ENCODE assay signal across 27 cellular contexts in the genomic region with DNA sequence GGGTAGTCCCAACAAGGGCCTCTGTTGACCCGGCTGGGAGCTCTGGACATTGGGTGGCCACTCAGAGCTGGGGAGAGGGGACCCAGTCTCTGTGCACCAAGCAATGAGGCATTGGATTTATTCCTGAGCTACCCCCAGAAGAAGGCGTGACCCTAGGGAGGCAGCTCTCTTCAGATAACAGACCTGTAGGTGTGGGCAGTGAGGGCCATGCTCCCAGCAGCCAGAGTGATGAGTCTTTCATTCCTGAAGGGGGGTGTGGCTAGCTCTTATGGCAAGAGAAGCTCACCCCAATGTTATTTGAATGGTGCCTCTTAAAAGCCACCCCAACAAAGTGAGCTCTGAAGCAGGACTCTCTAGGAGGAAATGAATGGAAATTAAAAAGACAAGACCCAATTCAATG. TPM values are rescaled to one million over a fixed set of nuclear protein-coding genes. Genes with fewer than 3 reads are reported as not detected.
DNase-seq lines count a peak whose midpoint lies in the region; ATAC-seq and TF ChIP-seq lines count a peak whose summit lies in the region.
"Had no signal": no experiment of that assay in that cellular context is flagged by ENCODE, and none has a peak within 500 bp of the region (broad histone marks: within the 10 kb centered on the region; RNA-seq: fewer than 3 reads in every experiment).

No MANE protein-coding gene starts in this region.

- peak overlapping the region; percentile 31 for H3K9ac ChIP-seq in mesenchymal stem cell (ENCODE audit: low read length)

- intact Hi-C loops in stomach (cut with DNase I; ENCODE audit: low total_unique reads): no loop called here
- intact Hi-C loops in esophagus squamous epithelium (cut with DNase I): no loop called here

- TF ChIP-seq CTCF in brain microvascular endothelial cell (IDR thresholded peaks at IDR 0.05; ENCODE audit: low read depth, low read length, missing control alignments) (no peak), stomach (IDR thresholded peaks at IDR 0.05) (no peak), esophagus squamous epithelium (IDR thresholded peaks at IDR 0.05) (no peak)

- no peak for ATAC-seq in GM18511 (IDR thresholded peaks at IDR 0.05; ENCODE audit: unreplicated experiment)
- ATAC-seq: gastrocnemius medialis; natural killer cell treated with Interleukin-12 subunit alpha and Interleukin-12 subunit beta and Interleukin-15 and Interleukin-18, amount 100 ng/mL, for 72 hours; stimulated activated naive B cell treated with anti-CD40 and anti-IgM and Interleukin-4, amounts not matched to agents 10 μg/mL and 1 μg/mL and 100 μg/mL, for 72 hours had no signal

- H3K9me3 ChIP-seq in mesenchymal stem cell (ENCODE audit: control insufficient read depth, low read length) (no peaks in the 10 kb centered on the region), stomach (peaks cover 0 to 6% (median 0%) of the 10 kb centered on the region in 4 donors), esophagus squamous epithelium (no peaks in the 10 kb centered on the region)
- H3K9me3 ChIP-seq: Caco-2, thoracic aorta had no signal

- no peak overlapping the region for H2AK5ac ChIP-seq in mesenchymal stem cell (ENCODE audit: low read length, severe bottlenecking)

- H3K14ac ChIP-seq in mesenchymal stem cell (ENCODE audit: low read length in 2 of 2): no peak overlapping the region

- no peak overlapping the region for H2BK12ac ChIP-seq in mesenchymal stem cell (ENCODE audit: low read length in 2 of 2)

- no peak overlapping the region for H2AFZ ChIP-seq in mesenchymal stem cell (ENCODE audit: low read depth, low read length)

- no peak overlapping the region for H3K18ac ChIP-seq in mesenchymal stem cell (ENCODE audit: low read depth in 1 of 2, low read length in 2 of 2)

- TF ChIP-seq EP300 in stomach (IDR thresholded peaks at IDR 0.05): no peak

- no peak for TF ChIP-seq POLR2A in stomach (IDR thresholded peaks at IDR 0.05)
- TF ChIP-seq POLR2A in esophagus squamous epithelium (IDR thresholded peaks at IDR 0.05): no peak

- H3K36me3 ChIP-seq in brain microvascular endothelial cell (replicated peaks): no peaks in the 10 kb centered on the region
- no peaks in the 10 kb centered on the region for H3K36me3 ChIP-seq in mesenchymal stem cell (ENCODE audit: control insufficient read depth in 1 of 2, insufficient read depth in 2 of 2, low read depth in 1 of 2, low read length in 2 of 2)
- H3K36me3 ChIP-seq in stomach: no peaks in the 10 kb centered on the region
- no peaks in the 10 kb centered on the region for H3K36me3 ChIP-seq in esophagus squamous epithelium
- H3K36me3 ChIP-seq: cardiac muscle cell, gastrocnemius medialis, thoracic aorta had no signal

- H3K4me1 ChIP-seq in mesenchymal stem cell (ENCODE audit: control insufficient read depth, insufficient read depth, low read depth, low read length) (peaks cover 2% of the 10 kb centered on the region), stomach (no peaks in the 10 kb centered on the region), esophagus squamous epithelium (peaks cover 0 to 4% (median 0%) of the 10 kb centered on the region in 3 donors)
- H3K4me1 ChIP-seq: Caco-2, gastrocnemius medialis had no signal

- no peak overlapping the region for H4K91ac ChIP-seq in mesenchymal stem cell (ENCODE audit: low read length)

- no peak overlapping the region for H3K4ac ChIP-seq in mesenchymal stem cell (ENCODE audit: low read depth in 1 of 2, low read length in 2 of 2)

- peak; percentile 4 for DNase-seq in Caki2 (ENCODE audit: low read depth)
- peak; percentile 70 for DNase-seq in LoVo (ENCODE audit: low spot score)
- DNase-seq in brain microvascular endothelial cell: peak; percentile 2
- no peak for DNase-seq in mesenchymal stem cell
- no peak for DNase-seq in NCI-H2171 (lab: John Stamatoyannopoulos, UW)
- DNase-seq in stomach: no peak
- no peak for DNase-seq in esophagus squamous epithelium (lab: John Stamatoyannopoulos, UW)
- DNase-seq: activated CD4-positive, alpha-beta T cell treated with anti-CD3 and anti-CD28 coated beads, Interleukin-2, amount 10 ng/mL, durations not matched to agents 24 days and 14 days; activated naive CD8-positive, alpha-beta T cell treated with anti-CD3 and anti-CD28 coated beads, Interleukin-2, amount 10 ng/mL, durations not matched to agents 7 days and 5 days; Caco-2; gastrocnemius medialis; left cardiac atrium; MM.1S; NCI-H146; NCI-H2171 treated with DMSO at 0.1 percent for 48 hours; SHP77 treated with DMSO at 0.1 percent for 48 hours; stimulated activated CD4-positive, alpha-beta T cell treated with anti-CD3 and anti-CD28 coated beads, Interleukin-2, amount 100 ng/mL, for 24 hours; stimulated activated naive B cell treated with anti-CD40 and anti-IgM and Interleukin-4, amounts not matched to agents 10 μg/mL and 1 μg/mL and 100 μg/mL, for 72 hours had no signal

- WGBS in mesenchymal stem cell: 78% methylated on average over 2 of the region's 2 CpGs
- WGBS in stomach, 5 donors: 63 to 94% (median 86%) methylated on average over 2 of the region's 2 CpGs
- 74 to 95% methylated on average over 2 of the region's 2 CpGs for whole genome bisulfite sequencing in esophagus squamous epithelium, 2 donors

- H2BK5ac ChIP-seq in mesenchymal stem cell (ENCODE audit: low read depth, low read length, poor library complexity, severe bottlenecking): no peak overlapping the region

- no peak overlapping the region for H3K4me3 ChIP-seq in brain microvascular endothelial cell (ENCODE audit: low read depth, low read length)
- peak overlapping the region in 1 of 2 experiments; percentile 5 for H3K4me3 ChIP-seq in mesenchymal stem cell (ENCODE audit: insufficient read depth in 1 of 2, low read depth in 1 of 2, low read length in 2 of 2)
- no peak overlapping the region for H3K4me3 ChIP-seq in stomach
- no peak overlapping the region for H3K4me3 ChIP-seq in esophagus squamous epithelium
- H3K4me3 ChIP-seq: cardiac muscle cell, gastrocnemius medialis, thoracic aorta had no signal

- H4K8ac ChIP-seq in mesenchymal stem cell (ENCODE audit: low read length): no peak overlapping the region

- H2BK15ac ChIP-seq in mesenchymal stem cell (ENCODE audit: low read depth, poor library complexity, severe bottlenecking): no peak overlapping the region

- in situ Hi-C loops in Caki2 (cut with HindIII; ENCODE audit: low pct_unique_long_range_greater_than_20kb, low sequenced_read_pairs) (no loop called here), brain microvascular endothelial cell (cut with HindIII; ENCODE audit: low pct_ligation_motif_present, low sequenced_read_pairs) (no loop called here)

- H2BK120ac ChIP-seq in mesenchymal stem cell (ENCODE audit: low read depth, low read length): no peak overlapping the region

- H3K4me2 ChIP-seq in mesenchymal stem cell (ENCODE audit: low read length, poor library complexity, severe bottlenecking): no peak overlapping the region

- no peaks in the 10 kb centered on the region for H3K27me3 ChIP-seq in brain microvascular endothelial cell (replicated peaks)
- H3K27me3 ChIP-seq in mesenchymal stem cell (ENCODE audit: control insufficient read depth in 1 of 2, insufficient read depth in 1 of 2, low read length in 2 of 2): peaks cover 0 to 4% of the 10 kb centered on the region in 2 experiments
- no peaks in the 10 kb centered on the region for H3K27me3 ChIP-seq in stomach
- H3K27me3 ChIP-seq in esophagus squamous epithelium: no peaks in the 10 kb centered on the region
- H3K27me3 ChIP-seq: cardiac muscle cell, gastrocnemius medialis had no signal

- no peak overlapping the region for H3K23ac ChIP-seq in mesenchymal stem cell (ENCODE audit: low read length in 2 of 2)

- H3K79me1 ChIP-seq in mesenchymal stem cell (replicated peaks; ENCODE audit: low read length, poor library complexity, severe bottlenecking): no peaks in the 10 kb centered on the region

- H3K27ac ChIP-seq in brain microvascular endothelial cell (no peak overlapping the region), mesenchymal stem cell (ENCODE audit: low read length, poor library complexity, severe bottlenecking) (no peak overlapping the region), stomach (no peak overlapping the region), esophagus squamous epithelium (no peak overlapping the region)
- H3K27ac ChIP-seq: cardiac muscle cell, gastrocnemius medialis, thoracic aorta had no signal

RNA-seq across cellular contexts. Expression of a gene that starts 20.3 kb away (rescaled TPM):
- total RNA-seq in Caki2 (2014; rRNA removed; shearing (Covaris generic); ENCODE audit: low replicate concordance): not detected in 2 replicates
- polyA plus RNA-seq in mesenchymal stem cell (2013, experiment 1 of 2): not detected
- not detected for polyA plus RNA-seq in mesenchymal stem cell (2013, experiment 2 of 2)
- total RNA-seq in stomach (not detected), esophagus squamous epithelium (not detected)
- not detected for polyA plus RNA-seq in stomach
- total RNA-seq: activated CD4-positive, alpha-beta T cell treated with anti-CD3 and anti-CD28 coated beads, Interleukin-2, amount 10 ng/mL, durations not matched to agents 24 days and 14 days; activated naive CD8-positive, alpha-beta T cell treated with anti-CD3 and anti-CD28 coated beads, Interleukin-2, amount 10 ng/mL, durations not matched to agents 7 days and 5 days; activated T-helper 2 cell treated with anti-CD3 and anti-CD28 coated beads, Interferon-gamma antibody, Interleukin-2, Interleukin-4, amounts not matched to agents 10 μg/mL and 5 μg/mL and 100 μg/mL, durations not matched to agents 14 hours and 24 hours and 36 hours; Caco-2; cardiac muscle cell; dermis microvascular lymphatic vessel endothelial cell; gastrocnemius medialis; left cardiac atrium; mesenteric fat pad; natural killer cell treated with Interleukin-12 subunit alpha and Interleukin-12 subunit beta and Interleukin-15 and Interleukin-18, amount 100 ng/mL, for 72 hours; posterior vena cava; skeletal muscle tissue; thoracic aorta had no signal
- polyA plus RNA-seq: cardiac muscle cell had no signal

RNA-seq across cellular contexts. Expression of a gene that starts 56.9 kb away (rescaled TPM):
- total RNA-seq in Caki2 (2014; rRNA removed; shearing (Covaris generic); ENCODE audit: low replicate concordance): 11.0 and 11.6 TPM in 2 replicates
- polyA plus RNA-seq in mesenchymal stem cell (2013, experiment 1 of 2): 12.3 TPM
- 11.8 TPM for polyA plus RNA-seq in mesenchymal stem cell (2013, experiment 2 of 2)
- total RNA-seq in stomach (10 to 100 TPM; 14.0 to 41.5 (median 17.4) TPM), esophagus squamous epithelium (10 to 100 TPM in 3 of 4 donors, 1 to 10 TPM in 1; 4.3 to 21.2 (median 15.6) TPM)
- polyA plus RNA-seq in stomach: 10 to 100 TPM in 1 of 3 donors, 1 to 10 TPM in 2; 5.5 to 14.2 (median 5.8) TPM

Comparison
In these comparisons a context has a peak if more than half of its experiments do, and no peak if none do; other contexts are left out.
1. DNase-seq: peak in Caki2 (single experiment), LoVo (single experiment) and brain microvascular endothelial cell (single experiment); none in mesenchymal stem cell (single experiment), NCI-H2171 (single experiment), stomach (single experiment) and esophagus squamous epithelium (single experiment).